In genomic region chr2:47539228-47539627, GRCh38 we compare ENCODE assay signal across 1 cellular context.
TF ChIP-seq lines count a peak whose summit lies in the region.

No MANE protein-coding gene starts in this region.

TF ChIP-seq in SK-N-SH, 30 proteins besides CTCF, POLR2A, EP300 and RAD21 (continued from another document):
- no peak for TF ChIP-seq REST (IDR thresholded peaks at IDR 0.05; ENCODE audit: low read depth, low read length)
- TF ChIP-seq NRF1 (IDR thresholded peaks at IDR 0.05; ENCODE audit: low read depth, low read length) = no peak
